In the genomic region with DNA sequence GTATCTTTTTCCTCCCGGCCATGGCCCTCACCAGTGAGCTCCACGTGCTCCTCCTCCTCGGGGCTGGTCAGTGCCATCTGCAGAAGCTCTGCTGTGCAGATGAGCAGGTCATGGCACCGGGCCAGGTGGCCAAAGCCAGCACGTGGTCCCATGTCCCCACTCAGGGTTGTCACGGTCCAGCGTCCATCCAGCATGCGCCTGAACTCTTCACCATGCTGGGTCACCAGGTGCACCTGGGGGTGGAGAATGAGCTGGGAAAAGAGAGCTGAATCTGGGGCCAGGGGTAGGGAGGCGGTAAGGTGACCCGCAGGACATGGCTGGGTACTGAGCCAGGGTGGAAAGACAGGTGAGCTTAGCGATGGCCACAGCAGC, we compare ENCODE assay signal across 10 cellular contexts. TPM values are rescaled to one million over a fixed set of nuclear protein-coding genes. Genes with fewer than 3 reads are reported as not detected.
A peak's percentile ranks its signal among the peaks of the same experiment; 100 is the strongest.
DNase-seq lines count a peak whose midpoint lies in the region; ATAC-seq and TF ChIP-seq lines count a peak whose summit lies in the region.
"Had no signal": no experiment of that assay in that cellular context is flagged by ENCODE, and none has a peak within 500 bp of the region (broad histone marks: within the 10 kb centered on the region; RNA-seq: fewer than 3 reads in every experiment).

No MANE protein-coding gene starts in this region.

- H3K79me2 ChIP-seq in neural progenitor cell (ENCODE audit: low read depth): no peaks in the 10 kb centered on the region

- DNase-seq in CD4-positive, alpha-beta memory T cell: no peak
- no peak for DNase-seq in Jurkat, Clone E6-1 (ENCODE audit: low read depth, low spot score)
- DNase-seq in epithelial cell of proximal tubule (ENCODE audit: low read depth) (no peak), left colon (no peak), neural progenitor cell (ENCODE audit: low spot score) (no peak)
- DNase-seq: head of caudate nucleus, nephron progenitor cell, SJCRH30 had no signal

- no peak overlapping the region for H2AFZ ChIP-seq in neural progenitor cell (replicated peaks)

- H3K4me1 Mint-ChIP-seq in CD4-positive, alpha-beta memory T cell: peaks cover 23 to 61% (median 42%) of the 10 kb centered on the region in 4 donors
- H3K4me1 Mint-ChIP-seq in neural progenitor cell: peaks cover 17% of the 10 kb centered on the region

- H3K4me2 ChIP-seq in neural progenitor cell: no peak overlapping the region

- H3K4me3 Mint-ChIP-seq in CD4-positive, alpha-beta memory T cell: peak overlapping the region in 6 of 8 donors; percentile 15 to 95 (median 58)
- no peak overlapping the region for H3K4me3 Mint-ChIP-seq in neural progenitor cell
- H3K4me3 Mint-ChIP-seq: nephron progenitor cell had no signal

- H3K27ac ChIP-seq in CD4-positive, alpha-beta memory T cell (ENCODE audit: low read depth, low read length): peak overlapping the region; percentile 88
- H3K27ac ChIP-seq in skeletal muscle tissue (ENCODE audit: low read depth, low read length): peak overlapping the region; percentile 90
- no peak overlapping the region for H3K27ac ChIP-seq in neural progenitor cell
- H3K27ac ChIP-seq: SJCRH30 had no signal

- no peaks in the 10 kb centered on the region for H3K36me3 ChIP-seq in CD4-positive, alpha-beta memory T cell (ENCODE audit: insufficient read depth, low read length)
- H3K36me3 ChIP-seq in skeletal muscle tissue (ENCODE audit: control insufficient read depth in 3 of 3, insufficient read depth in 3 of 3, low read length in 3 of 3) (peaks cover 21 to 32% (median 25%) of the 10 kb centered on the region in 3 donors), neural progenitor cell (no peaks in the 10 kb centered on the region)

- CTCF ChIA-PET in CD4-positive, alpha-beta memory T cell (lab: Charles Lee; ENCODE audit: partially characterized antibody): interaction anchor here (1.3 to 7.9 kb wide), 4 partner anchors 26 to 93 kb away, joined by 3 to 88 read pairs (median 26); a partner anchor contains a TSS

- TF ChIP-seq CTCF in epithelial cell of proximal tubule (conservative IDR thresholded peaks at IDR 0.05; ENCODE audit: low read depth, low read length) (no peak), neural progenitor cell (IDR thresholded peaks at IDR 0.05) (no peak)

- POLR2A ChIA-PET in CD4-positive, alpha-beta memory T cell (lab: Charles Lee; ENCODE audit: partially characterized antibody): interaction anchor here (1.1 to 3.2 kb wide), 12 partner anchors 10 to 277 kb away, joined by 3 to 45 read pairs (median 7); a partner anchor contains a TSS

- no peaks in the 10 kb centered on the region for H3K27me3 ChIP-seq in CD4-positive, alpha-beta memory T cell (ENCODE audit: insufficient read depth, low read length)
- no peaks in the 10 kb centered on the region for H3K27me3 ChIP-seq in skeletal muscle tissue (ENCODE audit: control insufficient read depth in 3 of 3, insufficient read depth in 3 of 3, low read length in 3 of 3)
- H3K27me3 ChIP-seq in neural progenitor cell: peaks cover 12% of the 10 kb centered on the region
- H3K27me3 ChIP-seq: SJCRH30 had no signal

- intact Hi-C loops in CD4-positive, alpha-beta memory T cell (cut with micrococcal nuclease): no loop called here
- intact Hi-C loops in left colon (cut with DNase I, micrococcal nuclease): loop anchor here in 1 of 2 donors (10.0 kb wide), 2 partner anchors 56 to 146 kb away; a partner anchor contains a TSS

- H3K9ac ChIP-seq in skeletal muscle tissue (ENCODE audit: low read depth in 1 of 3, low read length in 3 of 3) (peak overlapping the region in 2 of 3 donors; percentile 88 to 91), neural progenitor cell (no peak overlapping the region)

- peak overlapping the region in 5 of 7 donors; percentile 73 to 98 (median 82) for H3K27ac Mint-ChIP-seq in CD4-positive, alpha-beta memory T cell
- H3K27ac Mint-ChIP-seq in neural progenitor cell: no peak overlapping the region
- H3K27ac Mint-ChIP-seq: nephron progenitor cell had no signal

- peaks cover 44% of the 10 kb centered on the region for H3K4me1 ChIP-seq in CD4-positive, alpha-beta memory T cell (ENCODE audit: insufficient read depth, low read length)
- peaks cover 16 to 27% (median 20%) of the 10 kb centered on the region in 3 donors for H3K4me1 ChIP-seq in skeletal muscle tissue (ENCODE audit: control insufficient read depth in 3 of 3, insufficient read depth in 3 of 3, low read length in 3 of 3)
- peaks cover 4% of the 10 kb centered on the region for H3K4me1 ChIP-seq in neural progenitor cell

- peaks cover 0 to 3% (median 0%) of the 10 kb centered on the region in 8 donors for H3K9me3 Mint-ChIP-seq in CD4-positive, alpha-beta memory T cell
- no peaks in the 10 kb centered on the region for H3K9me3 Mint-ChIP-seq in neural progenitor cell
- H3K9me3 Mint-ChIP-seq: nephron progenitor cell had no signal

- no peaks in the 10 kb centered on the region for H3K27me3 Mint-ChIP-seq in CD4-positive, alpha-beta memory T cell
- peaks cover 7% of the 10 kb centered on the region for H3K27me3 Mint-ChIP-seq in neural progenitor cell (ENCODE audit: insufficient read depth, low read depth)

- no peaks in the 10 kb centered on the region for H3F3A ChIP-seq in neural progenitor cell (ENCODE audit: low read depth)

- no peaks in the 10 kb centered on the region for H4K20me1 ChIP-seq in neural progenitor cell (ENCODE audit: low read depth)

- H3K36me3 Mint-ChIP-seq in CD4-positive, alpha-beta memory T cell: peaks cover 5 to 20% of the 10 kb centered on the region in 2 donors
- H3K36me3 Mint-ChIP-seq in neural progenitor cell: peaks cover 3% of the 10 kb centered on the region

- no peak overlapping the region for H3K4me3 ChIP-seq in CD4-positive, alpha-beta memory T cell (ENCODE audit: low read length in 2 of 2)
- H3K4me3 ChIP-seq in Jurkat, Clone E6-1 (ENCODE audit: low read length): peak overlapping the region; percentile 77
- H3K4me3 ChIP-seq in epithelial cell of proximal tubule (ENCODE audit: low read depth, low read length) (peak overlapping the region; percentile 66), skeletal muscle tissue (ENCODE audit: low read length in 3 of 3) (peak overlapping the region in 2 of 3 donors; percentile 86 to 87), neural progenitor cell (no peak overlapping the region)
- H3K4me3 ChIP-seq: SJCRH30 had no signal

- H3K9me3 ChIP-seq in CD4-positive, alpha-beta memory T cell (ENCODE audit: control insufficient read depth in 1 of 2, low read length in 2 of 2): no peaks in the 10 kb centered on the region
- H3K9me3 ChIP-seq in skeletal muscle tissue (ENCODE audit: control insufficient read depth in 3 of 3, low read length in 3 of 3) (no peaks in the 10 kb centered on the region), neural progenitor cell (ENCODE audit: low read depth) (no peaks in the 10 kb centered on the region)
- H3K9me3 ChIP-seq: SJCRH30 had no signal

- ATAC-seq in HG03097 (IDR thresholded peaks at IDR 0.05; ENCODE audit: low FRiP score, unreplicated experiment) (no peak), left colon (no peak)

RNA-seq across cellular contexts. Expression of a gene that starts 1.3 kb away (rescaled TPM):
- total RNA-seq in CD4-positive, alpha-beta memory T cell: 10 to 100 TPM; 41.8 to 43.3 TPM
- 10 to 100 TPM; 11.9 to 19.3 TPM for polyA plus RNA-seq in CD4-positive, alpha-beta memory T cell
- 21.1 TPM for polyA plus RNA-seq in Jurkat, Clone E6-1 (2012; ENCODE audit: insufficient read depth, insufficient read length)
- 2.7 and 4.6 TPM in 2 replicates for total RNA-seq in epithelial cell of proximal tubule
- total RNA-seq in skeletal muscle tissue: 3.7 TPM
- total RNA-seq in left colon: 10 to 100 TPM; 10.8 to 12.3 TPM
- total RNA-seq in neural progenitor cell (ENCODE audit: low replicate concordance): 0.12 TPM in 1 of 2 replicates, not detected in the other

RNA-seq across cellular contexts. Expression of a gene that starts 9.9 kb away (rescaled TPM):
- 10 to 100 TPM; 38.5 to 39.9 TPM for total RNA-seq in CD4-positive, alpha-beta memory T cell
- 1 to 10 TPM; 5.9 to 7.3 TPM for polyA plus RNA-seq in CD4-positive, alpha-beta memory T cell
- 85.0 TPM for polyA plus RNA-seq in Jurkat, Clone E6-1 (2012; ENCODE audit: insufficient read depth, insufficient read length)
- total RNA-seq in epithelial cell of proximal tubule (13.1 and 18.6 TPM in 2 replicates), skeletal muscle tissue (8.9 TPM), left colon (10 to 100 TPM; 23.6 TPM), neural progenitor cell (ENCODE audit: low replicate concordance) (18.4 and 34.2 TPM in 2 replicates)

RNA-seq across cellular contexts. Expression of a gene that starts 11.4 kb away (rescaled TPM):
- not detected for total RNA-seq in CD4-positive, alpha-beta memory T cell
- not detected for polyA plus RNA-seq in CD4-positive, alpha-beta memory T cell
- not detected for polyA plus RNA-seq in Jurkat, Clone E6-1 (2012; ENCODE audit: insufficient read depth, insufficient read length)
- total RNA-seq in epithelial cell of proximal tubule (not detected in 2 replicates), skeletal muscle tissue (not detected), left colon (not detected), neural progenitor cell (ENCODE audit: low replicate concordance) (0.12 and 0.65 TPM in 2 replicates)

RNA-seq across cellular contexts. Expression of a gene that starts 13.0 kb away (rescaled TPM):
- under 1 TPM in 1 of 2 experiments, not detected in 1; 0.36 TPM for total RNA-seq in CD4-positive, alpha-beta memory T cell
- not detected for polyA plus RNA-seq in CD4-positive, alpha-beta memory T cell
- polyA plus RNA-seq in Jurkat, Clone E6-1 (2012; ENCODE audit: insufficient read depth, insufficient read length): 1.3 TPM
- total RNA-seq in epithelial cell of proximal tubule: 0.07 TPM in 1 of 2 replicates, not detected in the other
- 0.52 TPM for total RNA-seq in skeletal muscle tissue
- under 1 TPM; 0.34 to 0.40 TPM for total RNA-seq in left colon
- 5.0 and 7.5 TPM in 2 replicates for total RNA-seq in neural progenitor cell (ENCODE audit: low replicate concordance)

RNA-seq across cellular contexts. Expression of a gene that starts 43.5 kb away (rescaled TPM):
- total RNA-seq in CD4-positive, alpha-beta memory T cell: 10 to 100 TPM; 77.7 to 80.6 TPM
- polyA plus RNA-seq in CD4-positive, alpha-beta memory T cell: 10 to 100 TPM; 63.4 to 73.1 TPM
- 123 TPM for polyA plus RNA-seq in Jurkat, Clone E6-1 (2012; ENCODE audit: insufficient read depth, insufficient read length)
- total RNA-seq in epithelial cell of proximal tubule (89.4 and 150 TPM in 2 replicates), skeletal muscle tissue (19.8 TPM), left colon (100 to 1,000 TPM; 166 TPM), neural progenitor cell (ENCODE audit: low replicate concordance) (33.5 and 48.9 TPM in 2 replicates)

Comparison
In these comparisons a context has a peak if more than half of its experiments do, and no peak if none do; other contexts are left out.
1. H3K4me3 ChIP-seq: peak in Jurkat, Clone E6-1 (single experiment), epithelial cell of proximal tubule (single experiment) and skeletal muscle tissue (2 of 3); none in CD4-positive, alpha-beta memory T cell (0 of 2) and neural progenitor cell (single experiment).